In the genomic region with DNA sequence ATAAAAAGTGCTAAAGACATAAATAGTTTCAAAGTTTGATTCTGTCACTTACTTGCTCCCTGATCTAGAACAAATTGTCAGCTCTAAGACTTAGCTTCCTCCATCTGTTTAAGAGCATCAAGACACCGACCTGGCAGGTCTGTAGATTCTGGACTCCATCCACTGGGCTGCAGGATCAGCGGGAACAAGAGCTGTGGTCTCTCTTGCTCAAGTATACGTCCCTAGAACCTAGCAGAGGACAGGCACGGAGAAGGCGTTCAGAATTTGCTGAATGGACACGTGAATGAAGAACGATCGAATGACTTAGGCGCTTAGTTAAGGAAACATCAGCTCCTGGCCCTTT, we compare ENCODE assay signal across 8 cellular contexts. TPM values are rescaled to one million over a fixed set of nuclear protein-coding genes. Genes with fewer than 3 reads are reported as not detected.
A peak's percentile ranks its signal among the peaks of the same experiment; 100 is the strongest.
DNase-seq lines count a peak whose midpoint lies in the region; ATAC-seq and TF ChIP-seq lines count a peak whose summit lies in the region.

No MANE protein-coding gene starts in this region.

- TF ChIP-seq CTCF in neural cell (IDR thresholded peaks at IDR 0.05; ENCODE audit: poor library complexity, severe bottlenecking) = no peak

- H3K27ac Mint-ChIP-seq in effector memory CD8-positive, alpha-beta T cell = no peak overlapping the region

- peaks cover 5% of the 10 kb centered on the region for H3K36me3 ChIP-seq in neural cell (ENCODE audit: insufficient read depth, low read length)

- peaks cover 14% of the 10 kb centered on the region for H3K27me3 ChIP-seq in neural cell (ENCODE audit: insufficient read depth, low read depth, low read length)

- no peak for ATAC-seq in effector memory CD8-positive, alpha-beta T cell (replicated peaks)
- ATAC-seq in activated CD4-positive, CD25-positive, alpha-beta regulatory T cell treated with anti-CD3 and anti-CD28 coated beads, Interleukin-2, amount 50 U/mL, for 24 hours = no peak
- ATAC-seq in GM21717 (IDR thresholded peaks at IDR 0.05; ENCODE audit: unreplicated experiment) = no peak

- peak overlapping the region; percentile 65 for H2AFZ ChIP-seq in neural cell (ENCODE audit: low read depth, low read length)

- no peaks in the 10 kb centered on the region for H3K9me3 Mint-ChIP-seq in effector memory CD8-positive, alpha-beta T cell

- peaks cover 42 to 47% of the 10 kb centered on the region in 2 donors for H3K27me3 Mint-ChIP-seq in effector memory CD8-positive, alpha-beta T cell

- H3K4me2 ChIP-seq in neural cell (ENCODE audit: low read length) = peak overlapping the region; percentile 78

- peak overlapping the region; percentile 43 to 53 for H3K4me3 Mint-ChIP-seq in effector memory CD8-positive, alpha-beta T cell

- no peaks in the 10 kb centered on the region for H3K9me3 ChIP-seq in neural cell (ENCODE audit: low read length)

- H3K9ac ChIP-seq in neural cell (ENCODE audit: low read length) = peak overlapping the region; percentile 73

- H3F3A ChIP-seq in neural cell (ENCODE audit: insufficient read depth, low read length, poor library complexity, severe bottlenecking) = no peaks in the 10 kb centered on the region

- H3K36me3 Mint-ChIP-seq in effector memory CD8-positive, alpha-beta T cell (ENCODE audit: insufficient read depth) = no peaks in the 10 kb centered on the region

- peak overlapping the region; percentile 90 for H3K4me3 ChIP-seq in neural cell (ENCODE audit: low read length)

- H3K79me2 ChIP-seq in neural cell (replicated peaks; ENCODE audit: insufficient read depth, low read length) = peaks cover 4% of the 10 kb centered on the region

- peaks cover 4% of the 10 kb centered on the region in 2 donors for H3K4me1 Mint-ChIP-seq in effector memory CD8-positive, alpha-beta T cell (ENCODE audit: low read depth in 2 of 2)

- peak overlapping the region; percentile 31 for H3K27ac ChIP-seq in neural cell (ENCODE audit: low read length)

- H3K9me2 ChIP-seq in neural cell (ENCODE audit: insufficient read depth, low read length) = peaks cover 3% of the 10 kb centered on the region

- DNase-seq in GM04504 (ENCODE audit: low read depth) = peak; percentile 9
- DNase-seq in NCI-H82 (lab: John Stamatoyannopoulos, UW) = peak; percentile 70
- no peak for DNase-seq in effector memory CD8-positive, alpha-beta T cell
- no peak for DNase-seq in stimulated activated CD4-positive, alpha-beta T cell treated with anti-CD3 and anti-CD28 coated beads, Interleukin-15, amount 100 ng/mL, for 24 hours
- no peak for DNase-seq in stimulated activated naive CD4-positive, alpha-beta T cell (lab: John Stamatoyannopoulos, UW)

- TF ChIP-seq EP300 in neural cell (conservative IDR thresholded peaks at IDR 0.05; ENCODE audit: poor library complexity, severe bottlenecking) = no peak

- no peaks in the 10 kb centered on the region for H4K20me1 ChIP-seq in neural cell (ENCODE audit: insufficient read depth)

- TF ChIP-seq RAD21 in neural cell (conservative IDR thresholded peaks at IDR 0.05) = no peak

TF ChIP-seq in neural cell, 6 proteins besides CTCF, POLR2A, EP300 and RAD21:
- TF ChIP-seq TAF1 (IDR thresholded peaks at IDR 0.05; ENCODE audit: low read depth) (no peak), EZH2 (IDR thresholded peaks at IDR 0.05; ENCODE audit: borderline replicate concordance, insufficient read depth, low read length, poor library complexity, severe bottlenecking) (no peak)
- TF ChIP-seq, protein P1, sequence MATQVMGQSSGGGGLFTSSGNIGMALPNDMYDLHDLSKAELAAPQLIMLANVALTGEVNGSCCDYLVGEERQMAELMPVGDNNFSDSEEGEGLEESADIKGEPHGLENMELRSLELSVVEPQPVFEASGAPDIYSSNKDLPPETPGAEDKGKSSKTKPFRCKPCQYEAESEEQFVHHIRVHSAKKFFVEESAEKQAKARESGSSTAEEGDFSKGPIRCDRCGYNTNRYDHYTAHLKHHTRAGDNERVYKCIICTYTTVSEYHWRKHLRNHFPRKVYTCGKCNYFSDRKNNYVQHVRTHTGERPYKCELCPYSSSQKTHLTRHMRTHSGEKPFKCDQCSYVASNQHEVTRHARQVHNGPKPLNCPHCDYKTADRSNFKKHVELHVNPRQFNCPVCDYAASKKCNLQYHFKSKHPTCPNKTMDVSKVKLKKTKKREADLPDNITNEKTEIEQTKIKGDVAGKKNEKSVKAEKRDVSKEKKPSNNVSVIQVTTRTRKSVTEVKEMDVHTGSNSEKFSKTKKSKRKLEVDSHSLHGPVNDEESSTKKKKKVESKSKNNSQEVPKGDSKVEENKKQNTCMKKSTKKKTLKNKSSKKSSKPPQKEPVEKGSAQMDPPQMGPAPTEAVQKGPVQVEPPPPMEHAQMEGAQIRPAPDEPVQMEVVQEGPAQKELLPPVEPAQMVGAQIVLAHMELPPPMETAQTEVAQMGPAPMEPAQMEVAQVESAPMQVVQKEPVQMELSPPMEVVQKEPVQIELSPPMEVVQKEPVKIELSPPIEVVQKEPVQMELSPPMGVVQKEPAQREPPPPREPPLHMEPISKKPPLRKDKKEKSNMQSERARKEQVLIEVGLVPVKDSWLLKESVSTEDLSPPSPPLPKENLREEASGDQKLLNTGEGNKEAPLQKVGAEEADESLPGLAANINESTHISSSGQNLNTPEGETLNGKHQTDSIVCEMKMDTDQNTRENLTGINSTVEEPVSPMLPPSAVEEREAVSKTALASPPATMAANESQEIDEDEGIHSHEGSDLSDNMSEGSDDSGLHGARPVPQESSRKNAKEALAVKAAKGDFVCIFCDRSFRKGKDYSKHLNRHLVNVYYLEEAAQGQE (IDR thresholded peaks at IDR 0.05; ENCODE audit: borderline replicate concordance) = no peak
TF ChIP-seq in neural cell: peak in this region for 0.

RNA-seq across cellular contexts. Expression of gene DZIP1, which starts 1.1 kb away (rescaled TPM):
- polyA plus RNA-seq in neural cell = 32.1 and 35.3 TPM in 2 replicates
- polyA minus RNA-seq in neural cell = 43.8 and 46.5 TPM in 2 replicates

RNA-seq across cellular contexts. Expression of gene DNAJC3, which starts 33.5 kb away (rescaled TPM):
- 8.2 and 9.0 TPM in 2 replicates for polyA plus RNA-seq in neural cell
- polyA minus RNA-seq in neural cell = 21.2 and 21.3 TPM in 2 replicates

Comparison
In these comparisons a context has a peak if more than half of its experiments do, and no peak if none do; other contexts are left out.
1. DNase-seq: peak in GM04504 (single experiment) and NCI-H82 (single experiment); none in effector memory CD8-positive, alpha-beta T cell (0 of 3), stimulated activated CD4-positive, alpha-beta T cell treated with anti-CD3 and anti-CD28 coated beads, Interleukin-15, amount 100 ng/mL, for 24 hours (single experiment) and stimulated activated naive CD4-positive, alpha-beta T cell (0 of 6).